ENCODE assay signal across 22 cellular contexts in the genomic region with DNA sequence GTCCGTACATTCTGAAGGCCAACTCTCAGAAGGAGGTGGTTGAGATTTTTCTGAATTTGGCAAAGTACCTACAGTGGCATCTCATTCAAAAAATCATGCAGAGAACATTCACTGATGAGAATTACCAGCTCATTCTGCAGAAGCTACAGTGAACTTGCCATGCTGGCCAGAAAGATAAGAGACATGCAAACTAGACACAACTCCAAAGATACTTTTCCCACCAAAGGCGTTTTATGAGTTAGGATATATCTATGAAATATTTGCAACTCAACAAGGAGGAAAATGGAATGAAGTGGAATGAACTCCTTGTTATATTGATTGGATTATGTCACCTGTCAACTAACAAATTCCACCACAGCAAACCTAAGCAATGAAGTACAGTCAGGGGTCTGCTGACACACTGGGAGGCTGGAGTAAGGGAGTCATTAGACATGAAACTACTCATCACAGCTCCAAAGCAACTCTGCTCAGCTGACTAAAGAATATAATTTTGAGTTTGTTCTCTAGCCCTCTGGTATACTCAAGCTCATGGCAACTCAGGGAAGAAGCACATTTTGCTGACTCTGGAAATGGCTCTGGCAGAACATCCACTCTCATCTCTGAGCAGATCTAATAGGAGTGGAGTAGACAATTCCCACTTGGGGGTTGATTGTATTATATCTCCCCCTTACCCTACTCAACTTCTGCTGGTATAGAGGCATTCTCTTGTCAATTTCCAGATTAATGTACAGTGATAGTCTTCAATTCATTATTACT. TPM values are rescaled to one million over a fixed set of nuclear protein-coding genes. Genes with fewer than 3 reads are reported as not detected.
DNase-seq lines count a peak whose midpoint lies in the region; ATAC-seq and TF ChIP-seq lines count a peak whose summit lies in the region.
"Had no signal": no experiment of that assay in that cellular context is flagged by ENCODE, and none has a peak within 500 bp of the region (broad histone marks: within the 10 kb centered on the region; RNA-seq: fewer than 3 reads in every experiment).

No MANE protein-coding gene starts in this region.

- H3K27ac ChIP-seq in breast epithelium: peak overlapping the region; percentile 15 to 50
- H3K27ac ChIP-seq in mammary epithelial cell (ENCODE audit: insufficient read depth, low read depth, low read length): no peak overlapping the region
- no peak overlapping the region for H3K27ac ChIP-seq in mesenchymal stem cell (ENCODE audit: low read length, poor library complexity, severe bottlenecking)
- H3K27ac ChIP-seq in tibial artery: peak overlapping the region; percentile 58 to 65
- H3K27ac ChIP-seq: dorsolateral prefrontal cortex, neural progenitor cell had no signal

- peak overlapping the region; percentile 20 for H2AK5ac ChIP-seq in mesenchymal stem cell (ENCODE audit: low read length, severe bottlenecking)

- H2BK120ac ChIP-seq in mesenchymal stem cell (ENCODE audit: low read depth, low read length): no peak overlapping the region

- H4K91ac ChIP-seq in mesenchymal stem cell (ENCODE audit: low read length): no peak overlapping the region

- peaks cover 38% of the 10 kb centered on the region for H3K4me1 Mint-ChIP-seq in T-helper 17 cell

- H3K18ac ChIP-seq in mesenchymal stem cell (ENCODE audit: low read depth in 1 of 2, low read length in 2 of 2): no peak overlapping the region

- CTCF ChIA-PET in mammary epithelial cell (lab: Charles Lee; ENCODE audit: low non-redundant PET): no interaction called here

- H3K27ac Mint-ChIP-seq in T-helper 17 cell: peak overlapping the region; percentile 9
- H3K27ac Mint-ChIP-seq: IgD-negative memory B cell, neural progenitor cell had no signal

- H3K4me3 Mint-ChIP-seq in T-helper 17 cell: no peak overlapping the region
- H3K4me3 Mint-ChIP-seq: CD4-positive, CD25-positive, alpha-beta regulatory T cell; IgD-negative memory B cell; neural progenitor cell had no signal

- no peaks in the 10 kb centered on the region for H4K20me1 ChIP-seq in mammary epithelial cell (ENCODE audit: insufficient read depth, low read length)

- no TSS peak for BruUV-seq in mammary epithelial cell (replicated peaks; lab: Mats Ljungman, UMichigan)

- no peak for TF ChIP-seq POLR2A in breast epithelium (IDR thresholded peaks at IDR 0.05)

- H3K36me3 Mint-ChIP-seq in T-helper 17 cell (ENCODE audit: low read depth): peaks cover 2% of the 10 kb centered on the region

- DNase-seq in breast epithelium (ENCODE audit: low spot score in 2 of 2): no peak
- no peak for DNase-seq in mammary epithelial cell
- no peak for DNase-seq in T-helper 17 cell
- no peak for DNase-seq in mesenchymal stem cell
- no peak for DNase-seq in tibial artery
- DNase-seq in UCSD-AML1 (lab: John Stamatoyannopoulos, UW; ENCODE audit: unreplicated experiment): no peak
- DNase-seq in putamen (ENCODE audit: low spot score): no peak
- DNase-seq: activated CD4-positive, alpha-beta T cell treated with anti-CD3 and anti-CD28 coated beads, Interleukin-2, amount 50 U/mL, for 48 hours; amniotic stem cell; CD4-positive, CD25-positive, alpha-beta regulatory T cell; DMS53; dorsolateral prefrontal cortex; midbrain; NCI-H1436; NCI-H510A; T-helper 1 cell had no signal

- no peak overlapping the region for H3K9ac ChIP-seq in mammary epithelial cell (ENCODE audit: insufficient read depth, low read length)
- no peak overlapping the region for H3K9ac ChIP-seq in mesenchymal stem cell (ENCODE audit: low read length)
- H3K9ac ChIP-seq: neural progenitor cell had no signal

- H3K4ac ChIP-seq in mesenchymal stem cell (ENCODE audit: low read depth in 1 of 2, low read length in 2 of 2): no peak overlapping the region

- in situ Hi-C loops in mammary epithelial cell (cut with MboI; ENCODE audit: low sequenced_read_pairs in 2 of 2): no loop called here

- H3K4me1 ChIP-seq in breast epithelium (peaks cover 16 to 40% of the 10 kb centered on the region in 2 donors), mammary epithelial cell (ENCODE audit: insufficient read depth, low read length) (peaks cover 50% of the 10 kb centered on the region), mesenchymal stem cell (ENCODE audit: control insufficient read depth, insufficient read depth, low read depth, low read length) (peaks cover 4% of the 10 kb centered on the region), tibial artery (peaks cover 0 to 87% (median 57%) of the 10 kb centered on the region in 4 donors)
- H3K4me1 ChIP-seq: prostate gland had no signal

- H3K23ac ChIP-seq in mesenchymal stem cell (ENCODE audit: low read length in 2 of 2): no peak overlapping the region

- no peak overlapping the region for H2AFZ ChIP-seq in mammary epithelial cell (ENCODE audit: low read depth, low read length)
- H2AFZ ChIP-seq in mesenchymal stem cell (ENCODE audit: low read depth, low read length): no peak overlapping the region
- H2AFZ ChIP-seq: neural progenitor cell had no signal

- H3K27me3 Mint-ChIP-seq in T-helper 17 cell: no peaks in the 10 kb centered on the region
- H3K27me3 Mint-ChIP-seq: CD4-positive, CD25-positive, alpha-beta regulatory T cell; IgD-negative memory B cell had no signal

- dilution Hi-C loops in mammary epithelial cell (cut with HindIII; ENCODE audit: low sequenced_read_pairs): loop anchor here (5.0 kb wide), 2 partner anchors 43 to 103 kb away; no protein-coding TSS in a partner anchor

- intact Hi-C loops in breast epithelium (cut with DNase I; ENCODE audit: low total_unique reads): no loop called here
- intact Hi-C loops in mammary epithelial cell (cut with micrococcal nuclease): no loop called here
- intact Hi-C loops in tibial artery (cut with DNase I; ENCODE audit: low total_unique reads): no loop called here

- no peak overlapping the region for H2BK5ac ChIP-seq in mesenchymal stem cell (ENCODE audit: low read depth, low read length, poor library complexity, severe bottlenecking)

- no peak overlapping the region for H2BK15ac ChIP-seq in mesenchymal stem cell (ENCODE audit: low read depth, poor library complexity, severe bottlenecking)

- H3K36me3 ChIP-seq in breast epithelium (no peaks in the 10 kb centered on the region), mammary epithelial cell (ENCODE audit: insufficient read depth, low read length) (no peaks in the 10 kb centered on the region), mesenchymal stem cell (ENCODE audit: control insufficient read depth in 1 of 2, insufficient read depth in 2 of 2, low read depth in 1 of 2, low read length in 2 of 2) (peaks cover 6 to 15% of the 10 kb centered on the region in 2 experiments), tibial artery (no peaks in the 10 kb centered on the region)
- H3K36me3 ChIP-seq: neural progenitor cell, prostate gland had no signal

- no peak overlapping the region for H4K8ac ChIP-seq in mesenchymal stem cell (ENCODE audit: low read length)

- H3K4me3 ChIP-seq in breast epithelium (no peak overlapping the region), mammary epithelial cell (replicated peaks in 1 of 3; ENCODE audit: insufficient read depth in 1 of 3, low read depth in 2 of 3, low read length in 3 of 3) (no peak overlapping the region), mesenchymal stem cell (ENCODE audit: insufficient read depth in 1 of 2, low read depth in 1 of 2, low read length in 2 of 2) (no peak overlapping the region), tibial artery (no peak overlapping the region)
- H3K4me3 ChIP-seq: dorsolateral prefrontal cortex, neural progenitor cell, prostate gland had no signal

- TF ChIP-seq CTCF in breast epithelium (IDR thresholded peaks at IDR 0.05) (no peak), mammary epithelial cell (conservative IDR thresholded peaks at IDR 0.05 in 1 of 2, IDR thresholded peaks at IDR 0.05 in 1 of 2; ENCODE audit: extremely low read depth in 1 of 2, insufficient read depth in 1 of 2, low read depth in 1 of 2, low read length in 2 of 2) (no peak), tibial artery (IDR thresholded peaks at IDR 0.05) (no peak)

- 100% methylated on average over 1 of the region's 2 CpGs for WGBS in mammary epithelial cell (ENCODE audit: low coverage, missing lambda C conversion rate)
- WGBS in mesenchymal stem cell: 100% methylated on average over 1 of the region's 2 CpGs

- H3K79me1 ChIP-seq in mesenchymal stem cell (replicated peaks; ENCODE audit: low read length, poor library complexity, severe bottlenecking): peaks cover 24% of the 10 kb centered on the region

- H3K4me2 ChIP-seq in mammary epithelial cell (ENCODE audit: insufficient read depth, low read depth, low read length) (no peak overlapping the region), mesenchymal stem cell (ENCODE audit: low read length, poor library complexity, severe bottlenecking) (no peak overlapping the region)
- H3K4me2 ChIP-seq: neural progenitor cell had no signal

- H3K9me3 ChIP-seq in breast epithelium (no peaks in the 10 kb centered on the region), mammary epithelial cell (replicated peaks; ENCODE audit: insufficient read depth, low read length) (no peaks in the 10 kb centered on the region), T-helper 17 cell (ENCODE audit: control insufficient read depth, low read length, poor library complexity, severe bottlenecking) (no peaks in the 10 kb centered on the region), mesenchymal stem cell (ENCODE audit: control insufficient read depth, low read length) (no peaks in the 10 kb centered on the region), tibial artery (no peaks in the 10 kb centered on the region)
- H3K9me3 ChIP-seq: prostate gland had no signal

- H3K27me3 ChIP-seq in breast epithelium (no peaks in the 10 kb centered on the region), mammary epithelial cell (ENCODE audit: insufficient read depth, low read length) (no peaks in the 10 kb centered on the region), mesenchymal stem cell (ENCODE audit: control insufficient read depth in 1 of 2, insufficient read depth in 1 of 2, low read length in 2 of 2) (no peaks in the 10 kb centered on the region), tibial artery (no peaks in the 10 kb centered on the region)
- H3K27me3 ChIP-seq: dorsolateral prefrontal cortex, neural progenitor cell had no signal

- H2BK12ac ChIP-seq in mesenchymal stem cell (ENCODE audit: low read length in 2 of 2): no peak overlapping the region

- H3K79me2 ChIP-seq in mammary epithelial cell (ENCODE audit: insufficient read depth, low read length): peaks cover 82% of the 10 kb centered on the region

- H3K14ac ChIP-seq in mesenchymal stem cell (ENCODE audit: low read length in 2 of 2): no peak overlapping the region

- ATAC-seq in T-helper 17 cell (no peak), GM18873 (IDR thresholded peaks at IDR 0.05; ENCODE audit: low FRiP score, unreplicated experiment) (no peak)
- ATAC-seq: HCT116, left lobe of liver had no signal

RNA-seq across cellular contexts. Expression of gene MAML2, which starts 22.9 kb away (rescaled TPM):
- total RNA-seq in breast epithelium (10 to 100 TPM; 45.6 to 82.8 (median 68.2) TPM), mammary epithelial cell (10 to 100 TPM in 1 of 2 donors, 1 to 10 TPM in 1; 9.5 to 14.2 TPM), T-helper 17 cell (10 to 100 TPM; 29.2 to 34.9 TPM)
- 7.5 TPM for polyA plus RNA-seq in mammary epithelial cell
- polyA minus RNA-seq in mammary epithelial cell: 15.6 TPM
- 33.4 TPM for polyA plus RNA-seq in mesenchymal stem cell (2013, experiment 1 of 2)
- polyA plus RNA-seq in mesenchymal stem cell (2013, experiment 2 of 2): 31.6 TPM

Comparison
In these comparisons a context has a peak if more than half of its experiments do, and no peak if none do; other contexts are left out.
1. H3K27ac ChIP-seq: peak in breast epithelium (2 of 2) and tibial artery (2 of 2); none in mammary epithelial cell (single experiment) and mesenchymal stem cell (single experiment).